Comparison of ENCODE assay signal across 21 cellular contexts in the genomic region with DNA sequence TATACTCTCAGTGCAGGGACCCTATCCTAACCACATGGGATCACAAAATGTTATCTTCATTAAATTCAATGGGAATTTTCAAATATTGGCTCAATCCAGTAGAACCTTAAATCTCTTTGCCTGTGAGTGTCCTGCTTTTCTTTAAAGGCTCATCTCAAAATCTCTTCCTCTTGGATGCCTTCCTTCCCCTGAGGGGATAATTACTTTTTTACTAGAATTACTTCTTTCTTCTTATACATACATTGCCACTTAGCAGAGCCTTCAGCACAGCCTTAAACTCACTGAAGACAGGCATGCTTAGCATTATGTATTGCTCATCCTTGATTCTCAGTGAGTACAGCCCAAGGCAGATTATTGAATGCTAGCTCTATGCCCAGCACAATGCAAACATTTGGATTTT.
"Had no signal": no experiment of that assay in that cellular context is flagged by ENCODE, and none has a peak within 500 bp of the region (broad histone marks: within the 10 kb centered on the region; RNA-seq: fewer than 3 reads in every experiment).

No MANE protein-coding gene starts in this region.

- H3K9me3 ChIP-seq: adrenal gland had no signal

- H3K9ac ChIP-seq: KMS-11 had no signal

- H3K4me3 ChIP-seq: adrenal gland had no signal

- H3K4me1 ChIP-seq: adrenal gland had no signal

- H3K27me3 ChIP-seq: adrenal gland had no signal

- DNase-seq: activated CD4-positive, alpha-beta T cell treated with anti-CD3 and anti-CD28 coated beads for 4 hours; activated CD8-positive, alpha-beta memory T cell treated with anti-CD3 and anti-CD28 coated beads, Interleukin-2, amount 50 U/mL, for 4 hours; activated CD8-positive, alpha-beta T cell treated with anti-CD3 and anti-CD28 coated beads for 36 hours; activated gamma-delta T cell treated with Interleukin-2 at 50 U/mL for 16 hours; activated naive CD4-positive, alpha-beta T cell treated with anti-CD3 and anti-CD28 coated beads, Interleukin-2, amount 50 U/mL, for 16 hours; activated naive CD8-positive, alpha-beta T cell treated with anti-CD3 and anti-CD28 coated beads, Interleukin-2, amount 10 ng/mL, durations not matched to agents 7 days and 5 days; activated T-cell treated with anti-CD3 and anti-CD28 coated beads, Interleukin-2, amount 50 U/mL, for 72 hours; adrenal gland; anterior cingulate cortex; caudate nucleus; MM.1S; NCI-H1105; NCI-H1436; NCI-H187; NCI-H2081; NCI-H2171; NCI-H226; NCI-H510A; SHP77 treated with DMSO at 0.1 percent for 48 hours; SW 1271 had no signal

- H3K4me2 ChIP-seq: KMS-11 had no signal

- H3K27ac ChIP-seq: adrenal gland, KMS-11 had no signal

- H3K36me3 ChIP-seq: adrenal gland had no signal
